23 cellular contexts compared by ENCODE assay signal in the genomic region with DNA sequence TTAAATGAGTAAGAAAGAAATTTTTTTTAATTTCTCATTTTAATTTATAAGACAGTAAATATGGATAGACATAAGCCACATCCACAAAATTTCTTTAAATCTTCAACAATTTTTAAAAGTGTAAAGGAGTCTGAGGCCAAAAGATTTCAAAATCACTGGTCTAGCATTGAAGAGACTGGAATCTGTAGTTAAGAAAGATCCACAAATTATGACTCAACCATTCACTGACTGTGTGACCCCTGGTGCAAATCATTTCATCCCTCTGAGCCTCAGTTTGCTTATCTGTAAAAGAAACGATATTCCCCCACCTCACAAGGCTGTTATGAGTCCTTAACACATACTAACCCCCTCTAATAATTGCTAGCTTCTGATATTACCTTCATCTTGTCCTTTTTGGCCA.
A peak's percentile ranks its signal among the peaks of the same experiment; 100 is the strongest.
DNase-seq lines count a peak whose midpoint lies in the region; ATAC-seq and TF ChIP-seq lines count a peak whose summit lies in the region.
"Had no signal": no experiment of that assay in that cellular context is flagged by ENCODE, and none has a peak within 500 bp of the region (broad histone marks: within the 10 kb centered on the region; RNA-seq: fewer than 3 reads in every experiment).

No MANE protein-coding gene starts in this region.

- H3K36me3 ChIP-seq in BLaER1 treated with 17β-estradiol and CSF1 and Interleukin-3, amounts not matched to agents 10 nM and 100 nM: peaks cover 0 to 99% (median 67%) of the 10 kb centered on the region in 11 experiments; a peak in 13 of 22 replicates
- H3K36me3 ChIP-seq in gastrocnemius medialis: no peaks in the 10 kb centered on the region
- no peaks in the 10 kb centered on the region for H3K36me3 ChIP-seq in prostate gland
- H3K36me3 ChIP-seq: brain microvascular endothelial cell had no signal

- H3K4me2 ChIP-seq in BLaER1 treated with 17β-estradiol and CSF1 and Interleukin-3, amounts not matched to agents 10 nM and 100 nM: peak overlapping the region in 7 of 11 experiments; percentile 10 to 65 (median 33); a peak in 8 of 22 replicates
- H3K4me2 ChIP-seq: KMS-11 had no signal

- peak; percentile 58 for DNase-seq in fibroblast of pulmonary artery (ENCODE audit: low read depth)
- DNase-seq in gastrocnemius medialis: no peak
- DNase-seq in prostate gland (ENCODE audit: low spot score): no peak
- DNase-seq: activated CD4-positive, alpha-beta T cell treated with anti-CD3 and anti-CD28 coated beads, Interleukin-2, amount 50 U/mL, for 1 hour; activated effector memory CD4-positive, alpha-beta T cell treated with Interleukin-2 at 50 U/mL for 16 hours; activated naive CD8-positive, alpha-beta T cell treated with anti-CD3 and anti-CD28 coated beads, Interleukin-2, amount 50 U/mL, for 24 hours; brain microvascular endothelial cell; CD8-positive, alpha-beta T cell; dermis blood vessel endothelial cell; NCI-H1048; NCI-H2029; NCI-H345; OCI-M1; SIG-M5; stimulated activated CD4-positive, alpha-beta T cell treated with anti-CD3 and anti-CD28 coated beads, Interleukin-15, amount 100 ng/mL, for 24 hours had no signal

- no peak overlapping the region for H3K4me3 ChIP-seq in BLaER1 treated with 17β-estradiol and CSF1 and Interleukin-3, amounts not matched to agents 10 nM and 100 nM
- H3K4me3 ChIP-seq in fibroblast of pulmonary artery (replicated peaks; ENCODE audit: low read depth, low read length) (no peak overlapping the region), gastrocnemius medialis (no peak overlapping the region), prostate gland (no peak overlapping the region)
- H3K4me3 ChIP-seq: GM12878 had no signal

- peaks cover 54 to 97% (median 78%) of the 10 kb centered on the region in 10 experiments for H3K4me1 ChIP-seq in BLaER1 treated with 17β-estradiol and CSF1 and Interleukin-3, amounts not matched to agents 10 nM and 100 nM
- H3K4me1 ChIP-seq in gastrocnemius medialis (peaks cover 0 to 37% of the 10 kb centered on the region in 2 donors), prostate gland (replicated peaks) (no peaks in the 10 kb centered on the region)

- in situ Hi-C loops in gastrocnemius medialis (cut with MboI; ENCODE audit: low sequenced_read_pairs in 4 of 4): no loop called here

- peak in 1 of 2 donors; percentile 25 for ATAC-seq in gastrocnemius medialis
- no peak for ATAC-seq in GM19455 (IDR thresholded peaks at IDR 0.05; ENCODE audit: unreplicated experiment)
- no peak for ATAC-seq in HG03039 (IDR thresholded peaks at IDR 0.05; ENCODE audit: unreplicated experiment)
- no peak for ATAC-seq in HG02885 (IDR thresholded peaks at IDR 0.05; ENCODE audit: poor library complexity, unreplicated experiment)
- ATAC-seq: activated naive CD8-positive, alpha-beta T cell treated with anti-CD3 and anti-CD28 coated beads, Interleukin-2, amount 50 U/mL, for 24 hours; CD8-positive, alpha-beta T cell; GM12878; left lobe of liver had no signal

- H3K9ac ChIP-seq in BLaER1 treated with 17β-estradiol and CSF1 and Interleukin-3, amounts not matched to agents 10 nM and 100 nM: no peak overlapping the region
- H3K9ac ChIP-seq: KMS-11 had no signal

- TF ChIP-seq CTCF in VCaP (conservative IDR thresholded peaks at IDR 0.05) (no peak), fibroblast of pulmonary artery (IDR thresholded peaks at IDR 0.05; ENCODE audit: low read length, missing control alignments) (no peak), gastrocnemius medialis (IDR thresholded peaks at IDR 0.05 in 4 of 5, conservative IDR thresholded peaks at IDR 0.05 in 1 of 5) (no peak), prostate gland (IDR thresholded peaks at IDR 0.05) (no peak)

- WGBS in prostate gland: 74% methylated on average over 1 of the region's 1 CpG

- H3K27me3 ChIP-seq in BLaER1 treated with 17β-estradiol and CSF1 and Interleukin-3, amounts not matched to agents 10 nM and 100 nM: no peaks in the 10 kb centered on the region
- H3K27me3 ChIP-seq in gastrocnemius medialis (no peaks in the 10 kb centered on the region), prostate gland (replicated peaks; ENCODE audit: insufficient read depth) (no peaks in the 10 kb centered on the region)
- H3K27me3 ChIP-seq: brain microvascular endothelial cell had no signal

- TF ChIP-seq POLR2A in gastrocnemius medialis (IDR thresholded peaks at IDR 0.05): no peak
- no peak for TF ChIP-seq POLR2A in prostate gland (IDR thresholded peaks at IDR 0.05)

- peak overlapping the region in 3 of 11 experiments; percentile 5 to 41 (median 20); a peak in 3 of 22 replicates for H3K27ac ChIP-seq in BLaER1 treated with 17β-estradiol and CSF1 and Interleukin-3, amounts not matched to agents 10 nM and 100 nM
- H3K27ac ChIP-seq in VCaP: peak overlapping the region; percentile 93
- peak overlapping the region; percentile 9 to 38 (median 14) for H3K27ac ChIP-seq in gastrocnemius medialis
- no peak overlapping the region for H3K27ac ChIP-seq in prostate gland
- H3K27ac ChIP-seq: brain microvascular endothelial cell, KMS-11 had no signal

- peaks cover 0 to 100% (median 58%) of the 10 kb centered on the region in 11 experiments; a peak in 14 of 22 replicates for H4K20me1 ChIP-seq in BLaER1 treated with 17β-estradiol and CSF1 and Interleukin-3, amounts not matched to agents 10 nM and 100 nM

- intact Hi-C loops in gastrocnemius medialis (cut with DNase I; ENCODE audit: low total_unique reads): no loop called here
- intact Hi-C loops in prostate gland (cut with DNase I): no loop called here

- H3K9me3 ChIP-seq in BLaER1 treated with 17β-estradiol and CSF1 and Interleukin-3, amounts not matched to agents 10 nM and 100 nM (replicated peaks in 1 of 11): no peaks in the 10 kb centered on the region
- no peaks in the 10 kb centered on the region for H3K9me3 ChIP-seq in gastrocnemius medialis
- no peaks in the 10 kb centered on the region for H3K9me3 ChIP-seq in prostate gland

Comparison
In these comparisons a context has a peak if more than half of its experiments do, and no peak if none do; other contexts are left out.
1. H3K27ac ChIP-seq: peak in VCaP (single experiment) and gastrocnemius medialis (4 of 4); none in prostate gland (0 of 2).